Comparison of ENCODE assay signal across 2 cellular contexts in the genomic region with DNA sequence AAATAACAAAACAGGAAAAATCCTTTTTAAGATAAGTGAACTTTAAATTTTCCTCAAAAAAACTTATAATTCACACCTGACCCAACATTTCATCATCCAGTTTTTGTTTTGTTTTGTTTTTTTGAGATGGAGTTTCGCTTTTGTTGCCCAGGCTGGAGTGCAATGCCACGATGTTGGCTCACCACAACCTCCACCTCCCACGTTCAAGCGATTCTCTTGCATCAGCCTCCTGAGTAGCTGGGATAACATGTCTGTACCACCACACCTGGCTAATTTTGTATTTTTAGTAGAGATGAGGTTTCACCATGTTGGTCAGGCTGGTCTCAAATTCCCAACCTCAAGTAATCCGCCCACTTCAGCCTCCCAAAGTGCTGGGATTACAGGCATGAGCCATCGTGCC. TPM values are rescaled to one million over a fixed set of nuclear protein-coding genes. Genes with fewer than 3 reads are reported as not detected.
"Had no signal": no experiment of that assay in that cellular context is flagged by ENCODE, and none has a peak within 500 bp of the region (broad histone marks: within the 10 kb centered on the region; RNA-seq: fewer than 3 reads in every experiment).

No MANE protein-coding gene starts in this region.

RNA-seq across cellular contexts. Expression of a gene that starts 18.8 kb away (rescaled TPM):
- total RNA-seq: astrocyte had no signal

RNA-seq across cellular contexts. Expression of a gene that starts 30.6 kb away (rescaled TPM):
- total RNA-seq: astrocyte, cardiac septum had no signal

RNA-seq across cellular contexts. Expression of a gene that starts 47.9 kb away (rescaled TPM):
- total RNA-seq: astrocyte had no signal
